23 cellular contexts compared by ENCODE assay signal in the genomic region with DNA sequence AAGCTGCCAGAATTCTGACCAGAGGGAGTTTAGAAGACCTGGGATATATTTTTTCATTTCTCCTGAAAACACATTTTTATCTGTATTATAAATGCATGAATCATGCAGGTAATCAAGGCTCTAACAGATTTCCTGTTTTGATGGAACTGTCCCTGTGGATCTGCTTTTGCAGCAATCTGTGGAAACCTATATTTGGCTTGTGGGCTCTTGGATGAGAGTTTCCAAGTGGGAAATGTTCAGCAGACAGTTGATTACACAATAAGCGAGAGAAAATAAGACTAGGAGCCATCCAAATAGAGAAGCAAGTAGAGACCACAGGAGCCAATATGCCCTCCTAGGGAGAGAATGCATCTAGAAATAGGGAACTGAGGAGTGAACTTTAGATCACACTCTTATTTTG.
"Had no signal": no experiment of that assay in that cellular context is flagged by ENCODE, and none has a peak within 500 bp of the region (broad histone marks: within the 10 kb centered on the region; RNA-seq: fewer than 3 reads in every experiment).

No MANE protein-coding gene starts in this region.

- FAIRE-seq: kidney, pancreas had no signal

- ATAC-seq: left cardiac atrium; left ventricle myocardium superior; pancreas; right cardiac atrium; stimulated activated effector memory CD8-positive, alpha-beta T cell treated with anti-CD3 and anti-CD28 coated beads, Interleukin-12 subunit alpha, Interleukin-12 subunit beta, amount 100 ng/mL, for 72 hours; stimulated activated naive CD8-positive, alpha-beta T cell treated with anti-CD3 and anti-CD28 coated beads, Interleukin-15, Interleukin-2, amounts not matched to agents 100 U/mL and 50 U/mL, for 24 hours had no signal

- H3K4me1 ChIP-seq: pancreas, suprapubic skin, thyroid gland, upper lobe of left lung, vagina had no signal

- H3K4me3 ChIP-seq: hepatocyte, lung, pancreas, smooth muscle cell, suprapubic skin, thyroid gland, upper lobe of left lung, vagina had no signal

- H3K27ac ChIP-seq: hepatocyte, pancreas, suprapubic skin, thyroid gland, upper lobe of left lung, vagina had no signal

- DNase-seq: effector CD4-positive, alpha-beta T cell; endodermal cell; foreskin melanocyte; head of caudate nucleus; kidney; left cardiac atrium; left ventricle myocardium superior; mesendoderm; naive B cell; occipital lobe; pancreas; right cardiac atrium; stimulated activated CD4-positive, alpha-beta T cell treated with anti-CD3 and anti-CD28 coated beads, Interleukin-4, amount 100 ng/mL, for 1 hour; stimulated activated CD8-positive, alpha-beta memory T cell treated with anti-CD3 and anti-CD28 coated beads, Interleukin-4, amount 100 ng/mL, for 48 hours; stimulated activated naive CD8-positive, alpha-beta T cell treated with anti-CD3 and anti-CD28 coated beads, Interleukin-15, Interleukin-2, amounts not matched to agents 100 U/mL and 50 U/mL, for 24 hours; thyroid gland; upper lobe of left lung had no signal

- H3K36me3 ChIP-seq: pancreas, suprapubic skin, thyroid gland, upper lobe of left lung, vagina had no signal

- H3K9me3 ChIP-seq: pancreas, suprapubic skin, thyroid gland, upper lobe of left lung, vagina had no signal

- H3K4me2 ChIP-seq: hepatocyte, smooth muscle cell had no signal

- H3K79me2 ChIP-seq: hepatocyte had no signal

- H3K27me3 ChIP-seq: hepatocyte, pancreas, suprapubic skin, thyroid gland, upper lobe of left lung, vagina had no signal

- H2AFZ ChIP-seq: hepatocyte had no signal
